Comparison of ENCODE assay signal across 8 cellular contexts in the genomic region with DNA sequence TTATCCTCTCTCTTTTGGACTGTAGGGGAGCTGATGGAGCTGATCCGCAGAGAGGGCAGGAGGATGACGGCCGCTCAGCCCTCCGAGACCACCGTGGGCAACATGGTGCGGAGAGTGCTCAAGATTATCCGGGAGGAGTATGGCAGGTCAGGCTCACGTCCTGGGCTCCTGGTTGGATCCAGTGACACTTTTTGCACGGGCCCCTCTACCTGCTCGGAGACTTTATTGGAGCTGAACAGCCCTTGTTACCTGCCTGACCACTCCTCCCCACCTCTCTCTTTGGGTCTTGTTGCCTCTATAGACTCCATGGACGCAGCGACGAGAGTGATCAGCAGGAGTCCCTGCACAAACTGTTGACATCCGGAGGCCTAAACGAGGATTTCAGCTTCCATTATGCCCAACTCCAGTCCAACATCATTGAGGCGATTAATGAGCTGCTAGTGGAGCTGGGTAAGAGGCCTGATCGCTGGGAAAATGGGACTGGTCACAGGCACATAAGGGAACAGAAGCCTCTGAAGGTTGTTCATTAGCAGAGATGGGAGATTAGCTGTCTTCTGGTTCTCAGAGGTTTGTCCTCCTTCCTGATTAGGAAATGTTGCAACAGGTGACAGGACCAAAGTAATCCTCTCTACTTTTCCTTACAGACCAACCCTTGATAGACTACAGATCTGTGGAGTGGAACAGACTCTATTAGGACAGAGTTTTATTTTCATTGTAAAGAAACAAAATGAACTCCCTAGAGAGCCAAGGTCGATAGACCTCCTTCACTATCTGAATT. TPM values are rescaled to one million over a fixed set of nuclear protein-coding genes. Genes with fewer than 3 reads are reported as not detected.
DNase-seq lines count a peak whose midpoint lies in the region; ATAC-seq, FAIRE-seq and TF ChIP-seq lines count a peak whose summit lies in the region.

No MANE protein-coding gene starts in this region.

- DNase-seq in AG04449 (ENCODE audit: low read depth, low spot score), result no peak
- DNase-seq in HFFc6, result no peak
- DNase-seq in astrocyte (ENCODE audit: low read depth), result no peak
- DNase-seq in lower leg skin (ENCODE audit: low spot score in 2 of 2), result no peak
- DNase-seq in upper lobe of right lung, result no peak
- DNase-seq in 8988T, result no peak
- no peak for DNase-seq in GM10248 (ENCODE audit: extremely low spot score)

- H3K4me1 ChIP-seq in astrocyte (ENCODE audit: insufficient read depth, low read length) (peaks cover 14% of the 10 kb centered on the region), upper lobe of right lung (peaks cover 17% of the 10 kb centered on the region)

- peak overlapping the region; percentile 97 for H3K27ac Mint-ChIP-seq in HFFc6
- peak overlapping the region; percentile 87 for H3K27ac Mint-ChIP-seq in astrocyte (ENCODE audit: unreplicated experiment)

- H3K9ac ChIP-seq in astrocyte (ENCODE audit: low read length), result peak overlapping the region; percentile 89

- H3K9me3 Mint-ChIP-seq in HFFc6 (peaks cover 4% of the 10 kb centered on the region; the same call in 1 of the 2 replicates), astrocyte (ENCODE audit: unreplicated experiment) (peaks cover 2% of the 10 kb centered on the region)

- peak overlapping the region; percentile 93 for H3K4me2 ChIP-seq in astrocyte (ENCODE audit: low read length)

- peak overlapping the region; percentile 96 for H3K4me3 ChIP-seq in AG04449 (ENCODE audit: low read depth, low read length)
- peak overlapping the region; percentile 91 for H3K4me3 ChIP-seq in astrocyte (ENCODE audit: insufficient read depth, low read depth, low read length)
- peak overlapping the region; percentile 81 for H3K4me3 ChIP-seq in lower leg skin (ENCODE audit: low read depth, poor library complexity, severe bottlenecking)
- H3K4me3 ChIP-seq in upper lobe of right lung, result peak overlapping the region; percentile 96

- POLR2A ChIA-PET in AG04449 (lab: Yijun Ruan, JAX) (interaction anchor here (0.8 to 1.5 kb wide), 3 partner anchors 8 to 15 kb away, joined by 3 to 7 read pairs (median 6); no protein-coding TSS in a partner anchor), GM10248 (lab: Yijun Ruan, JAX) (interaction anchor here (0.9 kb wide), 1 partner anchor 10 kb away, joined by 3 read pairs; no protein-coding TSS in a partner anchor)

- H3K4me3 Mint-ChIP-seq in HFFc6, result peak overlapping the region; percentile 92
- peak overlapping the region; percentile 98 for H3K4me3 Mint-ChIP-seq in astrocyte (ENCODE audit: unreplicated experiment)

- CTCF ChIA-PET in AG04449 (lab: Yijun Ruan, JAX), result interaction anchor here (0.9 to 2.5 kb wide), 11 partner anchors 9 to 143 kb away, joined by 3 to 9 read pairs (median 4); no protein-coding TSS in a partner anchor
- CTCF ChIA-PET in GM10248 (lab: Yijun Ruan, JAX), result interaction anchor here (1.0 to 3.1 kb wide), 10 partner anchors 10 to 394 kb away, joined by 3 to 16 read pairs (median 5); no protein-coding TSS in a partner anchor

- peaks cover 32% of the 10 kb centered on the region for H3K4me1 Mint-ChIP-seq in HFFc6 (ENCODE audit: low read depth)
- H3K4me1 Mint-ChIP-seq in astrocyte (ENCODE audit: low read depth, unreplicated experiment), result peaks cover 16% of the 10 kb centered on the region

- ATAC-seq in upper lobe of right lung, result no peak
- no peak for ATAC-seq in HG02973 (IDR thresholded peaks at IDR 0.05; ENCODE audit: unreplicated experiment)

- H3K36me3 Mint-ChIP-seq in HFFc6 (ENCODE audit: low read depth), result peaks cover 53% of the 10 kb centered on the region
- H3K36me3 Mint-ChIP-seq in astrocyte (ENCODE audit: low read depth, unreplicated experiment), result peaks cover 9% of the 10 kb centered on the region

- no peaks in the 10 kb centered on the region for H3K27me3 ChIP-seq in astrocyte (ENCODE audit: insufficient read depth, low read length)
- H3K27me3 ChIP-seq in upper lobe of right lung, result no peaks in the 10 kb centered on the region

- H3K27ac ChIP-seq in astrocyte (ENCODE audit: low read depth, low read length), result peak overlapping the region; percentile 67
- peak overlapping the region; percentile 88 for H3K27ac ChIP-seq in upper lobe of right lung

- intact Hi-C loops in lower leg skin (cut with DNase I; ENCODE audit: low total_unique reads), result no loop called here
- intact Hi-C loops in upper lobe of right lung (cut with DNase I), result no loop called here

- TF ChIP-seq CTCF in AG04449 (IDR thresholded peaks at IDR 0.05; ENCODE audit: insufficient read depth, low read length, missing control alignments) (no peak), HFFc6 (IDR thresholded peaks at IDR 0.05) (no peak), astrocyte (IDR thresholded peaks at IDR 0.05; ENCODE audit: insufficient read depth, low read depth, low read length) (no peak), lower leg skin (IDR thresholded peaks at IDR 0.05) (no peak), upper lobe of right lung (IDR thresholded peaks at IDR 0.05) (no peak), GM10248 (IDR thresholded peaks at IDR 0.05; ENCODE audit: control extremely low read depth, extremely low read depth, low read depth, missing control alignments) (no peak)

- no peaks in the 10 kb centered on the region; the same call in 1 of the 2 replicates for H3K27me3 Mint-ChIP-seq in HFFc6 (ENCODE audit: insufficient read depth)
- no peaks in the 10 kb centered on the region for H3K27me3 Mint-ChIP-seq in astrocyte (ENCODE audit: low read depth, unreplicated experiment)

- peaks cover 3% of the 10 kb centered on the region for H4K20me1 ChIP-seq in astrocyte (ENCODE audit: insufficient read depth, low read length)

- peaks cover 33% of the 10 kb centered on the region for H3K79me2 ChIP-seq in astrocyte (ENCODE audit: insufficient read depth, low read length)

- no peak for FAIRE-seq in astrocyte (lab: Jason Lieb, UNC)

- H2AFZ ChIP-seq in astrocyte (ENCODE audit: low read depth, low read length), result peak overlapping the region; percentile 97

- H3K9me3 ChIP-seq in astrocyte (ENCODE audit: insufficient read depth, low read depth, low read length) (no peaks in the 10 kb centered on the region), upper lobe of right lung (no peaks in the 10 kb centered on the region)

- no peak for TF ChIP-seq POLR2A in lower leg skin (IDR thresholded peaks at IDR 0.05)

- WGBS in lower leg skin, 2 donors, result 10 to 12% methylated on average over 18 of the region's 18 CpGs

- peaks cover 32% of the 10 kb centered on the region for H3K36me3 ChIP-seq in astrocyte (ENCODE audit: insufficient read depth, low read length)
- H3K36me3 ChIP-seq in upper lobe of right lung, result peaks cover 34% of the 10 kb centered on the region

RNA-seq across cellular contexts. Expression of gene EIF2B2, which starts 0.7 kb away (rescaled TPM):
- total RNA-seq in HFFc6 (2021; fragmentation: NEBNext Ultra II Directional; extraction: Animal tissue kit (Norgen Biotek cat#: 25700)), result 10 to 100 TPM; 55.5 to 66.1 (median 59.0) TPM
- total RNA-seq in astrocyte (37.7 TPM in 2 replicates), lower leg skin (10 to 100 TPM; 37.0 to 45.6 (median 37.9) TPM), upper lobe of right lung (34.8 TPM)

RNA-seq across cellular contexts. Expression of gene MLH3, which starts 47.8 kb away (rescaled TPM):
- 10 to 100 TPM in 1 of 6 experiments, 1 to 10 TPM in 5; 5.4 to 11.6 (median 7.6) TPM for total RNA-seq in HFFc6 (2021; fragmentation: NEBNext Ultra II Directional; extraction: Animal tissue kit (Norgen Biotek cat#: 25700))
- total RNA-seq in astrocyte, result 12.7 and 12.9 TPM in 2 replicates
- 10 to 100 TPM; 16.9 to 20.9 (median 19.5) TPM for total RNA-seq in lower leg skin
- total RNA-seq in upper lobe of right lung, result 33.4 TPM

RNA-seq across cellular contexts. Expression of gene PGF, which starts 48.0 kb away (rescaled TPM):
- total RNA-seq in HFFc6 (2021; fragmentation: NEBNext Ultra II Directional; extraction: Animal tissue kit (Norgen Biotek cat#: 25700)), result 1 to 10 TPM in 4 of 6 experiments, under 1 TPM in 2; 0.87 to 2.9 (median 2.7) TPM
- total RNA-seq in astrocyte, result 2.5 and 3.5 TPM in 2 replicates
- total RNA-seq in lower leg skin, result 10 to 100 TPM in 3 of 4 donors, 1 to 10 TPM in 1; 9.8 to 22.3 (median 14.0) TPM
- total RNA-seq in upper lobe of right lung, result 4.7 TPM
